ENCODE assay signal across 8 cellular contexts in the genomic region with DNA sequence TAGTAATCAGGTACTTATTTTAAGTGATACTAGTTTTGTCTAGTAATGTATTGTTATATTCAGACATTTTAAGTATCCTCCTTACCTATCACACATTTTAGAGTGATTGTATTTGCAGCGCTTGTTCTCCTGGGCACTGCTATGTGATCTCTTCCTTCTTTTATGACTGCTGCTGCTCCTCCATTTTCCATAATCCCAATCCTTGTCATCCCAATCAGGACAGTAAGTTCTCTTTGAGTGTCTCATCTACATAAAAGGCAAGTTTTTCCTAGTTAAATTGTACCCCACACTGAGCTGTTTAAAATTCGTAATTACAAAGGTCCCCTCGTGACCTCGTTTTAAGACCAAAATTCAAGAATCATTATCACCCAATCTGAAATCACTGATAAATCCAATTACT. TPM values are rescaled to one million over a fixed set of nuclear protein-coding genes. Genes with fewer than 3 reads are reported as not detected.
DNase-seq lines count a peak whose midpoint lies in the region; ATAC-seq and TF ChIP-seq lines count a peak whose summit lies in the region.

No MANE protein-coding gene starts in this region.

- peaks cover 78% of the 10 kb centered on the region for H3K79me2 ChIP-seq in fibroblast of lung (ENCODE audit: control insufficient read depth, insufficient read depth, low read length)

- no peak overlapping the region for H2AFZ ChIP-seq in fibroblast of lung (ENCODE audit: low read length)

- peak overlapping the region; percentile 79 for H3K4me2 ChIP-seq in fibroblast of lung (ENCODE audit: extremely low read depth, insufficient read depth, low read length)

- H3K4me3 ChIP-seq in GM08714 (ENCODE audit: low read length) (peak overlapping the region; percentile 90; the same call in 1 of the 2 replicates), SK-N-MC (peak overlapping the region; percentile 100), fibroblast of lung (replicated peaks in 1 of 4; ENCODE audit: control extremely low read depth in 1 of 4, insufficient read depth in 1 of 4, low read depth in 3 of 4, low read length in 4 of 4) (peak overlapping the region; percentile 93 to 100 (median 100)), rectal smooth muscle tissue (ENCODE audit: low read length) (peak overlapping the region; percentile 99)

- H4K20me1 ChIP-seq in fibroblast of lung (ENCODE audit: control insufficient read depth, extremely low read depth, insufficient read depth, low read length), result peaks cover 11% of the 10 kb centered on the region

- DNase-seq in SK-N-MC (ENCODE audit: low read depth, low spot score) (no peak), fibroblast of lung (ENCODE audit: low read depth in 2 of 2) (no peak), NCI-H146 treated with DMSO at 0.1 percent for 48 hours (lab: John Stamatoyannopoulos, UW; ENCODE audit: unreplicated experiment) (no peak)

- H3K4me1 ChIP-seq in fibroblast of lung (ENCODE audit: control insufficient read depth, extremely low read depth, insufficient read depth, low read length), result peaks cover 7% of the 10 kb centered on the region
- peaks cover 13% of the 10 kb centered on the region for H3K4me1 ChIP-seq in rectal smooth muscle tissue (ENCODE audit: control insufficient read depth, insufficient read depth, low read length)

- H3K27ac ChIP-seq in SK-N-MC, result no peak overlapping the region
- no peak overlapping the region for H3K27ac ChIP-seq in fibroblast of lung (ENCODE audit: insufficient read depth, low read length)
- peak overlapping the region; percentile 23 for H3K27ac ChIP-seq in rectal smooth muscle tissue (ENCODE audit: low read depth, low read length)

- H3K9ac ChIP-seq in SK-N-MC (ENCODE audit: insufficient read length) (peak overlapping the region; percentile 49), fibroblast of lung (ENCODE audit: insufficient read depth, low read length) (no peak overlapping the region), rectal smooth muscle tissue (ENCODE audit: low read length) (peak overlapping the region; percentile 12)

- H3K27me3 ChIP-seq in fibroblast of lung (ENCODE audit: control insufficient read depth, insufficient read depth, low read length) (no peaks in the 10 kb centered on the region), rectal smooth muscle tissue (ENCODE audit: control insufficient read depth, insufficient read depth, low read length) (no peaks in the 10 kb centered on the region)

- no peak for TF ChIP-seq CTCF in fibroblast of lung (conservative IDR thresholded peaks at IDR 0.05 in 1 of 2, IDR thresholded peaks at IDR 0.05 in 1 of 2; ENCODE audit: low read depth in 1 of 2, low read length in 2 of 2)

- no peak for ATAC-seq in HG02588 (IDR thresholded peaks at IDR 0.05; ENCODE audit: unreplicated experiment)
- no peak for ATAC-seq in GM21619 (IDR thresholded peaks at IDR 0.05; ENCODE audit: unreplicated experiment)
- no peak for ATAC-seq in GM18520 (IDR thresholded peaks at IDR 0.05; ENCODE audit: unreplicated experiment)

- H3K9me3 ChIP-seq in SK-N-MC (ENCODE audit: low read depth, low read length), result no peaks in the 10 kb centered on the region
- no peaks in the 10 kb centered on the region for H3K9me3 ChIP-seq in fibroblast of lung (ENCODE audit: control insufficient read depth, insufficient read depth, low read depth, low read length)

- peaks cover 54% of the 10 kb centered on the region for H3K36me3 ChIP-seq in SK-N-MC (ENCODE audit: insufficient read depth, low read length)
- H3K36me3 ChIP-seq in fibroblast of lung (ENCODE audit: control insufficient read depth, insufficient read depth, low read length), result peaks cover 15% of the 10 kb centered on the region
- peaks cover 29% of the 10 kb centered on the region for H3K36me3 ChIP-seq in rectal smooth muscle tissue (ENCODE audit: control insufficient read depth, insufficient read depth, low read length)

RNA-seq across cellular contexts. Expression of a gene that starts 2.8 kb away (rescaled TPM):
- total RNA-seq in fibroblast of lung, result 68.5 and 76.8 TPM in 2 replicates
- polyA plus RNA-seq in fibroblast of lung, result 44.1 and 104 TPM in 2 replicates
- polyA plus RNA-seq in fibroblast of lung (2012), result 21.9 and 50.5 TPM in 2 replicates
- polyA minus RNA-seq in fibroblast of lung (ENCODE audit: low replicate concordance), result 2.6 and 3.7 TPM in 2 replicates

RNA-seq across cellular contexts. Expression of a gene that starts 27.3 kb away (rescaled TPM):
- 66.9 and 76.8 TPM in 2 replicates for total RNA-seq in fibroblast of lung
- polyA plus RNA-seq in fibroblast of lung, result 28.2 and 58.9 TPM in 2 replicates
- polyA plus RNA-seq in fibroblast of lung (2012), result 17.0 and 39.8 TPM in 2 replicates
- 1.1 and 5.6 TPM in 2 replicates for polyA minus RNA-seq in fibroblast of lung (ENCODE audit: low replicate concordance)

RNA-seq across cellular contexts. Expression of a gene that starts 27.6 kb away (rescaled TPM):
- total RNA-seq in fibroblast of lung, result 21.0 and 23.6 TPM in 2 replicates
- polyA plus RNA-seq in fibroblast of lung, result 40.7 and 45.5 TPM in 2 replicates
- 15.9 and 19.9 TPM in 2 replicates for polyA plus RNA-seq in fibroblast of lung (2012)
- 6.1 and 15.0 TPM in 2 replicates for polyA minus RNA-seq in fibroblast of lung (ENCODE audit: low replicate concordance)

RNA-seq across cellular contexts. Expression of a gene that starts 49.9 kb away (rescaled TPM):
- total RNA-seq in fibroblast of lung, result 425 and 429 TPM in 2 replicates
- polyA plus RNA-seq in fibroblast of lung, result 296 and 325 TPM in 2 replicates
- polyA plus RNA-seq in fibroblast of lung (2012), result 318 and 372 TPM in 2 replicates
- polyA minus RNA-seq in fibroblast of lung (ENCODE audit: low replicate concordance), result 154 and 241 TPM in 2 replicates
